In the genomic region with DNA sequence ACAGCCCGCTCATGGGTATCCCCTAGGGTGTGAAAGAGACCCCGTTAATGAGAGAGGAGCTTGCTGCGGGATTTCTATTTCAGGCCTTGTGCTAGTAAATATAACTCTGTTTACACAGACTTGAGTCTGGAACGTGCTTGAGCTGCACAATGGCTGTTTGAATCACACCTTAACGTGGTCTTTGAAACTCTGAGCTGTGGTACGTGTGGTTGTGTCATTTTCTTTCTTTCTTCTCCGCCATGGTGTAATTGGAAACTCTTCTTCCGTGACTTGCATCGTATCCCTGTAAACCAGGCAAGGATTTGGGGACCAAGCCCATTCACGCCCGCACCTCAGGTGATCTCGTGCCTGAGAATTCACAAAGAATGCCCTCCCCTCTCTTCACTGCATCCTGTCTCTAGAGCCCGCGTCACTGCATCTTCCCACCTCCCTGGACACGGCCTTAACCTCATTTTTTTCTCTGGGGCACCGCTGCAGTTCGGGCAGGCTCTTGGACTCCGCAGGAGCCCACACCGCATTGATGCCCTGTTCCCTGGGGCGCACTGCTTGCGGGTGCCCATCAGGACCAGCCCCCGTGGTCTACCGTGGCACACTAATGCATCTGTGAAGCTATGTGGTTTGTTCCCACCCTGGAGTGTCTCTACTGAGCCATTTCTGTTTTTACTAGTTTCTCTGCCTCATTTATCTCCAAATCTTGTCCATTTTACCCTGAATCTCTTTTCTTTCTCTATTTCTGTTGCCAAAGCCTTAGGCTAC, we compare ENCODE assay signal across 18 cellular contexts.
DNase-seq lines count a peak whose midpoint lies in the region; ATAC-seq, FAIRE-seq and TF ChIP-seq lines count a peak whose summit lies in the region.
"Had no signal": no experiment of that assay in that cellular context is flagged by ENCODE, and none has a peak within 500 bp of the region (broad histone marks: within the 10 kb centered on the region; RNA-seq: fewer than 3 reads in every experiment).

No MANE protein-coding gene starts in this region.

- POLR2A ChIA-PET in activated CD8-positive, alpha-beta T cell treated with anti-CD3 and anti-CD28 coated beads for 36 hours (lab: Charles Lee), result interaction anchor here (1.4 to 1.5 kb wide), 3 partner anchors 21 to 45 kb away, joined by 3 to 4 read pairs (median 3); no protein-coding TSS in a partner anchor

- no peaks in the 10 kb centered on the region for H3K27me3 Mint-ChIP-seq in stimulated activated naive CD8-positive, alpha-beta T cell treated with anti-CD3 and anti-CD28 coated beads, Interleukin-15, Interleukin-2, amounts not matched to agents 100 ng/mL and 50 ng/mL, for 24 hours
- H3K27me3 Mint-ChIP-seq in activated CD8-positive, alpha-beta T cell treated with anti-CD3 and anti-CD28 coated beads for 36 hours, result no peaks in the 10 kb centered on the region

- H3K4me1 Mint-ChIP-seq in stimulated activated naive CD8-positive, alpha-beta T cell treated with anti-CD3 and anti-CD28 coated beads, Interleukin-15, Interleukin-2, amounts not matched to agents 100 ng/mL and 50 ng/mL, for 24 hours (ENCODE audit: low read depth), result peaks cover 51% of the 10 kb centered on the region
- peaks cover 46% of the 10 kb centered on the region for H3K4me1 Mint-ChIP-seq in activated CD8-positive, alpha-beta T cell treated with anti-CD3 and anti-CD28 coated beads for 36 hours (ENCODE audit: low read depth)

- no peak for DNase-seq in stimulated activated naive CD8-positive, alpha-beta T cell treated with anti-CD3 and anti-CD28 coated beads, Interleukin-15, Interleukin-2, amounts not matched to agents 100 U/mL and 50 U/mL, for 24 hours
- peak; percentile 33 for DNase-seq in activated CD8-positive, alpha-beta T cell treated with anti-CD3 and anti-CD28 coated beads for 36 hours
- peak; percentile 24 for DNase-seq in left kidney (ENCODE audit: low read depth, low spot score)
- no peak for DNase-seq in Kasumi-1 (lab: John Stamatoyannopoulos, UW)
- no peak for DNase-seq in urothelium cell line (ENCODE audit: low spot score)
- DNase-seq: activated CD4-positive, alpha-beta T cell treated with anti-CD3 and anti-CD28 coated beads, Interleukin-2, amount 50 U/mL, for 1 hour; AML-193; GDM1; left lung; NCI-H2029; NCI-H524 treated with DMSO at 0.1 percent for 48 hours; ovary; SHP77 treated with DMSO at 0.1 percent for 48 hours; stimulated activated CD4-positive, alpha-beta T cell treated with anti-CD3 and anti-CD28 coated beads, Interleukin-2, amount 100 ng/mL, for 48 hours; T1000 had no signal

- CTCF ChIA-PET in activated CD8-positive, alpha-beta T cell treated with anti-CD3 and anti-CD28 coated beads for 36 hours (lab: Charles Lee), result interaction anchor here (0.7 to 1.5 kb wide), 4 partner anchors 12 to 325 kb away, joined by 3 to 6 read pairs (median 4); no protein-coding TSS in a partner anchor

- no peak for ATAC-seq in stimulated activated naive CD8-positive, alpha-beta T cell treated with anti-CD3 and anti-CD28 coated beads, Interleukin-15, Interleukin-2, amounts not matched to agents 100 U/mL and 50 U/mL, for 24 hours
- peak; percentile 66 for ATAC-seq in activated CD8-positive, alpha-beta T cell treated with anti-CD3 and anti-CD28 coated beads for 36 hours
- no peak for ATAC-seq in GM19395 (IDR thresholded peaks at IDR 0.05; ENCODE audit: unreplicated experiment)
- ATAC-seq: left lung had no signal

- H3K9me3 Mint-ChIP-seq in stimulated activated naive CD8-positive, alpha-beta T cell treated with anti-CD3 and anti-CD28 coated beads, Interleukin-15, Interleukin-2, amounts not matched to agents 100 ng/mL and 50 ng/mL, for 24 hours, result peaks cover 13% of the 10 kb centered on the region
- peaks cover 11% of the 10 kb centered on the region for H3K9me3 Mint-ChIP-seq in activated CD8-positive, alpha-beta T cell treated with anti-CD3 and anti-CD28 coated beads for 36 hours

- FAIRE-seq in urothelium cell line (lab: Jason Lieb, UNC), result no peak
- FAIRE-seq: GM12891 had no signal

- no peaks in the 10 kb centered on the region for H3K36me3 Mint-ChIP-seq in stimulated activated naive CD8-positive, alpha-beta T cell treated with anti-CD3 and anti-CD28 coated beads, Interleukin-15, Interleukin-2, amounts not matched to agents 100 ng/mL and 50 ng/mL, for 24 hours (ENCODE audit: low read depth)
- H3K36me3 Mint-ChIP-seq in activated CD8-positive, alpha-beta T cell treated with anti-CD3 and anti-CD28 coated beads for 36 hours (ENCODE audit: low read depth), result peaks cover 16% of the 10 kb centered on the region

- H3K27ac Mint-ChIP-seq in stimulated activated naive CD8-positive, alpha-beta T cell treated with anti-CD3 and anti-CD28 coated beads, Interleukin-15, Interleukin-2, amounts not matched to agents 100 ng/mL and 50 ng/mL, for 24 hours, result peak overlapping the region; percentile 88
- peak overlapping the region; percentile 88 for H3K27ac Mint-ChIP-seq in activated CD8-positive, alpha-beta T cell treated with anti-CD3 and anti-CD28 coated beads for 36 hours

- peak overlapping the region; percentile 51 for H3K4me3 Mint-ChIP-seq in stimulated activated naive CD8-positive, alpha-beta T cell treated with anti-CD3 and anti-CD28 coated beads, Interleukin-15, Interleukin-2, amounts not matched to agents 100 ng/mL and 50 ng/mL, for 24 hours
- H3K4me3 Mint-ChIP-seq in activated CD8-positive, alpha-beta T cell treated with anti-CD3 and anti-CD28 coated beads for 36 hours, result peak overlapping the region; percentile 35

- no peak for TF ChIP-seq CTCF in activated CD8-positive, alpha-beta T cell treated with anti-CD3 and anti-CD28 coated beads for 36 hours (IDR thresholded peaks at IDR 0.05)

- intact Hi-C loops in activated CD8-positive, alpha-beta T cell treated with anti-CD3 and anti-CD28 coated beads for 36 hours (cut with micrococcal nuclease), result no loop called here

Comparison
In these comparisons a context has a peak if more than half of its experiments do, and no peak if none do; other contexts are left out.
1. DNase-seq: peak in activated CD8-positive, alpha-beta T cell treated with anti-CD3 and anti-CD28 coated beads for 36 hours (single experiment) and left kidney (single experiment); none in stimulated activated naive CD8-positive, alpha-beta T cell treated with anti-CD3 and anti-CD28 coated beads, Interleukin-15, Interleukin-2, amounts not matched to agents 100 U/mL and 50 U/mL, for 24 hours (single experiment), Kasumi-1 (0 of 2) and urothelium cell line (single experiment).